9 cellular contexts compared by ENCODE assay signal in the genomic region with DNA sequence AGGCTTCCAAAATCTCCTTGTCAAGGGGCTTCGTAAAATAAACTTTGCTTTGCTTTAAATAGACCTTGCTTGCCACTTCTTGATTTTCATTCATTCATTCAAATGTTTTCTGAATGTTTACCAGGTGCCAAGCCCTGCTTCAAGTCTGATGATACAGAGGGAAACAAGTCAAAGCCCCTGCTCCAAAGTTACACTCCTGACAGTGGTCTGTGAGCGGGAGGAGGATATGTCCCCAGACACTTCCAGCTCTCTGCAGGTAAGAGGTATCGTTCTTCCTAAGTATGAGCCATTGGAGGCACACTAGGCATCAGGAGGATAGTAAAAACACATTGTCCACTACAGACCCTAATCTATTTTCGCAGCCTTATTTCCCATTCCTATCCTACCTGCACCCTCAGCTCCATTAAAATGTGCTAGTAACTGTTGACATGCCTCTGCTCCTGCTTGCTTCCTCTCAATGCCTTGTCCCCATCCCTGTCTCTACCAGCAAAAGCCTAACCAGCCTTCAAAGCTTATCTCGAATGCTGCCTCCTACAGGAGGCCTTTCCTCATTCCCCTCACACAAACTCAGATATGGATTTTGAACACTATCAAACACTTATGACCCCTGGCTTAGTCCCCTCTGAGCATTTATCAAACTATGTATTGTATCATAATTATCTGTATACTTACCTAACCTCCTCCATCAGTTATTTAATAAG. TPM values are rescaled to one million over a fixed set of nuclear protein-coding genes. Genes with fewer than 3 reads are reported as not detected.
DNase-seq lines count a peak whose midpoint lies in the region; ATAC-seq and TF ChIP-seq lines count a peak whose summit lies in the region.
"Had no signal": no experiment of that assay in that cellular context is flagged by ENCODE, and none has a peak within 500 bp of the region (broad histone marks: within the 10 kb centered on the region; RNA-seq: fewer than 3 reads in every experiment).

No MANE protein-coding gene starts in this region.

- H3K27ac ChIP-seq in DND-41 (ENCODE audit: low read length) (peak overlapping the region; percentile 49), HL-60 (replicated peaks) (no peak overlapping the region), breast epithelium (peak overlapping the region; percentile 56 to 68), osteoblast (ENCODE audit: low read depth, low read length) (peak overlapping the region; percentile 81)

- H3K9me3 ChIP-seq in DND-41 (ENCODE audit: insufficient read depth, low read length, severe bottlenecking) (peaks cover 3% of the 10 kb centered on the region), breast epithelium (no peaks in the 10 kb centered on the region), osteoblast (ENCODE audit: low read depth, low read length) (no peaks in the 10 kb centered on the region)

- ATAC-seq in DND-41 (ENCODE audit: insufficient read depth, low read depth) (peak; percentile 18; the same call in 1 of the 3 replicates), HG03442 (IDR thresholded peaks at IDR 0.05; ENCODE audit: unreplicated experiment) (no peak), HG02678 (IDR thresholded peaks at IDR 0.05; ENCODE audit: unreplicated experiment) (no peak)

- peak overlapping the region; percentile 64; the same call in 1 of the 2 replicates for H3K4me2 ChIP-seq in DND-41 (ENCODE audit: insufficient read depth, low read length)
- peak overlapping the region; percentile 83 for H3K4me2 ChIP-seq in osteoblast (ENCODE audit: insufficient read depth, low read length)

- H3K79me2 ChIP-seq in DND-41 (ENCODE audit: insufficient read depth, low read length) = peaks cover 100% of the 10 kb centered on the region
- peaks cover 98% of the 10 kb centered on the region for H3K79me2 ChIP-seq in osteoblast (ENCODE audit: insufficient read depth, low read length)

- TF ChIP-seq CTCF in DND-41 (IDR thresholded peaks at IDR 0.05; ENCODE audit: borderline replicate concordance, extremely low read depth, low read length, poor library complexity, severe bottlenecking) (peak; percentile 59), HL-60 (IDR thresholded peaks at IDR 0.05; ENCODE audit: insufficient read depth, low read length) (peak; percentile 28), breast epithelium (IDR thresholded peaks at IDR 0.05) (no peak), osteoblast (IDR thresholded peaks at IDR 0.05; ENCODE audit: extremely low read depth, low read depth, low read length) (peak; percentile 42)

- no peak for DNase-seq in DND-41
- peak in 1 of 2 experiments; percentile 50 for DNase-seq in HL-60 (ENCODE audit: low read depth in 1 of 2, low spot score in 1 of 2)
- no peak for DNase-seq in breast epithelium (ENCODE audit: low spot score in 2 of 2)
- peak; percentile 51 for DNase-seq in osteoblast (ENCODE audit: insufficient read length, low spot score, missing footprints)
- DNase-seq in stimulated activated CD4-positive, alpha-beta T cell treated with anti-CD3 and anti-CD28 coated beads, Interleukin-2, amount 100 ng/mL, for 24 hours = no peak
- no peak for DNase-seq in NCI-H1417 (lab: John Stamatoyannopoulos, UW)
- DNase-seq: kidney had no signal

- H3K27me3 ChIP-seq in DND-41 (ENCODE audit: insufficient read depth, low read length, poor library complexity) (no peaks in the 10 kb centered on the region), HL-60 (ENCODE audit: insufficient read depth, poor library complexity, severe bottlenecking) (no peaks in the 10 kb centered on the region), breast epithelium (no peaks in the 10 kb centered on the region), osteoblast (ENCODE audit: insufficient read depth, low read length) (no peaks in the 10 kb centered on the region)

- H3K4me1 ChIP-seq in DND-41 (ENCODE audit: insufficient read depth, low read length) = peaks cover 55% of the 10 kb centered on the region
- no peaks in the 10 kb centered on the region for H3K4me1 ChIP-seq in breast epithelium
- H3K4me1 ChIP-seq in osteoblast (ENCODE audit: insufficient read depth, low read length) = peaks cover 40% of the 10 kb centered on the region

- H3K4me3 ChIP-seq in DND-41 (ENCODE audit: low read depth in 1 of 2, low read length in 2 of 2) = no peak overlapping the region
- no peak overlapping the region for H3K4me3 ChIP-seq in HL-60 (replicated peaks; ENCODE audit: insufficient read depth, low read length)
- no peak overlapping the region for H3K4me3 ChIP-seq in breast epithelium
- no peak overlapping the region for H3K4me3 ChIP-seq in osteoblast (ENCODE audit: insufficient read depth, low read length)

- intact Hi-C loops in breast epithelium (cut with DNase I; ENCODE audit: low total_unique reads) = no loop called here

- peaks cover 24% of the 10 kb centered on the region for H3K36me3 ChIP-seq in DND-41 (ENCODE audit: insufficient read depth, low read length)
- H3K36me3 ChIP-seq in breast epithelium = no peaks in the 10 kb centered on the region
- no peaks in the 10 kb centered on the region for H3K36me3 ChIP-seq in osteoblast (ENCODE audit: insufficient read depth, low read length)

- no peak for TF ChIP-seq POLR2A in breast epithelium (IDR thresholded peaks at IDR 0.05)

- no peak overlapping the region for H3K9ac ChIP-seq in DND-41 (ENCODE audit: low read depth, low read length)

- peaks cover 13% of the 10 kb centered on the region; the same call in 1 of the 2 replicates for H4K20me1 ChIP-seq in DND-41 (ENCODE audit: insufficient read depth, low read length)
- peaks cover 36% of the 10 kb centered on the region for H4K20me1 ChIP-seq in osteoblast (ENCODE audit: insufficient read depth, low read length)

- H2AFZ ChIP-seq in DND-41 (ENCODE audit: low read depth, low read length) = no peak overlapping the region
- H2AFZ ChIP-seq in osteoblast (ENCODE audit: low read length) = no peak overlapping the region

RNA-seq across cellular contexts. Expression of gene WBP4, which starts 6.2 kb away (rescaled TPM):
- 10 to 100 TPM; 12.7 to 16.5 (median 13.1) TPM for total RNA-seq in breast epithelium
- 6.8 and 8.7 TPM in 2 replicates for total RNA-seq in osteoblast

RNA-seq across cellular contexts. Expression of gene ELF1, which starts 36.0 kb away (rescaled TPM):
- total RNA-seq in breast epithelium (100 to 1,000 TPM; 101 to 138 (median 104) TPM), osteoblast (60.7 and 63.0 TPM in 2 replicates)

Comparison
In these comparisons a context has a peak if more than half of its experiments do, and no peak if none do; other contexts are left out.
1. CTCF ChIP-seq: peak in DND-41 (single experiment), HL-60 (single experiment) and osteoblast (single experiment); none in breast epithelium (0 of 3).